Comparison of ENCODE assay signal across 1 cellular context in the genomic region with DNA sequence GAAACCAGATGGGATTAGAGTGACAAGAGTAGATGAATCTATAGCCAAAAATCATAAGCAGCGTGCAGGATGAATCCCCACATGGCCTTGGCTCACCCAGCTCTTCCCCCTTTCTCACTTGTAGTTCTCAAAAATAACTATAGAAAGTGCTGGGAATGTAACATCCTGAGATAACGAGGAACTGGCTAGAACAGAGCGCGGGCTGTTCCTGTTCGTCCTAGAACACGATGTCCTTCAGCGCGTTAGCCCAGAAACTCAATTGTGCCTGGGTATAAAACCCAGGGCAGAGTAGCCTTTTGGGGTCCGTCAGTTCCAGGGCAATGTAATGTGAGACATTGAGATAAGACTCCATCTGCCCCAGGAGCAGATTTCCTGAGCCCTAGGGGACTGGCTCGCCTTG.
TF ChIP-seq lines count a peak whose summit lies in the region.

No MANE protein-coding gene starts in this region.

TF ChIP-seq in SK-N-SH treated with all-trans-retinoic acid at 6 μM for 48 hours, 23 proteins besides CTCF, POLR2A, EP300 and RAD21 (continued from another document):
- TF ChIP-seq ZNF8 (CRISPR knock-in tag; IDR thresholded peaks at IDR 0.05), result no peak
- TF ChIP-seq POU6F1 (CRISPR knock-in tag; IDR thresholded peaks at IDR 0.05; ENCODE audit: borderline replicate concordance, low read depth), result no peak
- TF ChIP-seq OSR1 (CRISPR knock-in tag; IDR thresholded peaks at IDR 0.05), result no peak
- no peak for TF ChIP-seq BACH2 (CRISPR knock-in tag; IDR thresholded peaks at IDR 0.05; ENCODE audit: borderline replicate concordance)
- no peak for TF ChIP-seq ZNF565 (CRISPR knock-in tag; conservative IDR thresholded peaks at IDR 0.05; ENCODE audit: low read depth)
- TF ChIP-seq PPARA (CRISPR knock-in tag; IDR thresholded peaks at IDR 0.05; ENCODE audit: borderline replicate concordance), result no peak
- TF ChIP-seq ZC3H10 (CRISPR knock-in tag; IDR thresholded peaks at IDR 0.05), result no peak
TF ChIP-seq in SK-N-SH treated with all-trans-retinoic acid at 6 μM for 48 hours: peak in this region for 0.
